In the genomic region with DNA sequence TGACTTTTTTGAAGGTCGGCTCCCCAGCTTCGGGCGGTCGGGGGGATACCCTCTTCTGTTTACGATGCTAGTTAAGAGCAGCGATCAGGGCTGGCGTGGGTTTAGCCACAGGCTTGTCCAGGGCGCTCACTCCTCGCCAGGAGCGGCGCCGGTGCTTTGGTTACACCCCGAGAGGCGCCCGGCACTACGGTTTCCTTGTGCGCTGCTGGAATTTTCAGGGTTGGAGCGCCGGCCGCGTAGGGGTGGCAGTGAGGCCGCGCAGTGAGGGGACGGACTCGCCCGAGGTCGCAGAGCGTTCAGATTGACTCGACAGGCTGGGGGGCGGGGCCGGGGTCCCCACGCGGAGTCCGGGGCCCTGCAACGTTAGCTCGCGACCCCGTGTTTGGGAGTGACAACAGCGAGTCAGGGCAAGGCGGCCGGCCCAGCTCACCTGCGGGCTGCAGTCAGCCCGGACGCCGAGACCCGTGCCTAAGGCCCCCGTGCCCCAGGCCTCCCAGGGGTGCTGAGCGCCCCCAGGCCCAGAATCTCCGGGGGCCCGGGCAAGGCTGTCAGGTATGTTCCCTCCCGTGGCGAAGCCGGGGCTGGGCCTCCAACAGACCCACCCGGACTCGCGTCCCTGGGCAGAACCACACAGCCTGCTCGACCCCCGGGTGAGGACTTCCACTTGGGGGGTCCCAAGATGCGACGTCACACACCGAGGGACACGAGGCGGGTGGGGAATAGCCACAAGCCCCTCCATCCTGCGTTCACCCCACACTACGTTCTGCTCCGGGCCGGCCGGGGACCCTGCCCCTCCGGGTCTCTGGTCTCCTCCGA, we compare ENCODE assay signal across 8 cellular contexts. TPM values are rescaled to one million over a fixed set of nuclear protein-coding genes. Genes with fewer than 3 reads are reported as not detected.
DNase-seq lines count a peak whose midpoint lies in the region; ATAC-seq, FAIRE-seq and TF ChIP-seq lines count a peak whose summit lies in the region.

No MANE protein-coding gene starts in this region.

- no TSS peak for BruUV-seq in OCI-LY7 (replicated peaks; lab: Mats Ljungman, UMichigan)

- H3K9me3 ChIP-seq in OCI-LY7 (ENCODE audit: low read length): no peaks in the 10 kb centered on the region
- H3K9me3 ChIP-seq in pancreas: no peaks in the 10 kb centered on the region

- intact Hi-C loops in OCI-LY7 (cut with micrococcal nuclease; ENCODE audit: unreplicated experiment): loop anchor here (5.0 to 10.0 kb wide), 2 partner anchors 119 to 583 kb away; a partner anchor contains a TSS
- intact Hi-C loops in left cardiac atrium (cut with DNase I): no loop called here
- intact Hi-C loops in pancreas (cut with DNase I): no loop called here

- no peak for FAIRE-seq in pancreas (lab: Jason Lieb, UNC)

- 1 to 3% methylated on average over 53 to 70 of the region's 70 CpGs for WGBS in pancreas, 2 donors

- H2AFZ ChIP-seq in OCI-LY7 (ENCODE audit: low read length): peak overlapping the region; percentile 11; the same call in 1 of the 2 replicates

- peak overlapping the region; percentile 80 for H3K4me2 ChIP-seq in OCI-LY7 (ENCODE audit: low read length)

- CTCF ChIA-PET in OCI-LY7 (lab: Charles Lee; ENCODE audit: unreplicated experiment): interaction anchor here (0.6 kb wide), 2 partner anchors 45 to 370 kb away, joined by 3 read pairs; no protein-coding TSS in a partner anchor

- H3K9me2 ChIP-seq in OCI-LY7 (ENCODE audit: insufficient read depth, low read length): no peaks in the 10 kb centered on the region

- H3K36me3 ChIP-seq in OCI-LY7 (ENCODE audit: insufficient read depth, low read length) (peaks cover 37% of the 10 kb centered on the region), pancreas (peaks cover 9 to 21% (median 18%) of the 10 kb centered on the region in 3 donors)

- peak overlapping the region; percentile 89 for H3K27ac ChIP-seq in OCI-LY7 (ENCODE audit: low read depth, low read length, poor library complexity, severe bottlenecking)
- H3K27ac ChIP-seq in pancreas: peak overlapping the region; percentile 97 to 100 (median 100)

- H3K4me3 ChIP-seq in OCI-LY7 (ENCODE audit: low read depth, low read length, poor library complexity, severe bottlenecking) (peak overlapping the region; percentile 90), pancreas (peak overlapping the region; percentile 39 to 97 (median 76))

- DNase-seq in Ammon's horn (ENCODE audit: low spot score) (peak; percentile 47), OCI-LY7 (ENCODE audit: low spot score) (peak; percentile 71), amniotic stem cell (lab: John Stamatoyannopoulos, UW) (peak; percentile 62), left cardiac atrium (peak; percentile 77), pancreas (peak; percentile 71 to 90 (median 78)), H4 (ENCODE audit: low spot score) (no peak)

- H3K4me1 ChIP-seq in OCI-LY7 (ENCODE audit: insufficient read depth, low read length, poor library complexity, severe bottlenecking) (peaks cover 68% of the 10 kb centered on the region), pancreas (peaks cover 6 to 29% (median 9%) of the 10 kb centered on the region in 3 donors)

- H4K20me1 ChIP-seq in OCI-LY7 (ENCODE audit: insufficient read depth, low read length): peaks cover 33% of the 10 kb centered on the region

- H3K27me3 ChIP-seq in pancreas: no peaks in the 10 kb centered on the region

- TF ChIP-seq POLR2A in GM19193 (IDR thresholded peaks at IDR 0.05; ENCODE audit: extremely low read depth, insufficient read depth, insufficient read length): peak; percentile 20

- POLR2A ChIA-PET in OCI-LY7 (lab: Charles Lee): interaction anchor here (0.6 to 1.1 kb wide), 2 partner anchors 8 to 39 kb away, joined by 3 to 4 read pairs; a partner anchor contains a TSS

- H3K79me2 ChIP-seq in OCI-LY7 (ENCODE audit: insufficient read depth, low read depth, low read length): peaks cover 51% of the 10 kb centered on the region

- peak; percentile 9 to 13 for ATAC-seq in left cardiac atrium
- peak; percentile 22 to 39 (median 38) for ATAC-seq in pancreas
- ATAC-seq in HG03097 (IDR thresholded peaks at IDR 0.05; ENCODE audit: low FRiP score, unreplicated experiment): no peak

- no peak for TF ChIP-seq CTCF in OCI-LY7 (conservative IDR thresholded peaks at IDR 0.05; ENCODE audit: low read length)
- TF ChIP-seq CTCF in pancreas (IDR thresholded peaks at IDR 0.05): no peak

RNA-seq across cellular contexts. Expression of a gene that starts 1.3 kb away (rescaled TPM):
- total RNA-seq in OCI-LY7 (2014; rRNA removed; shearing (Covaris generic)): 2,245 and 2,707 TPM in 2 replicates
- total RNA-seq in OCI-LY7 (2022) (2,459 and 2,894 TPM in 2 replicates), left cardiac atrium (1,000 to 10,000 TPM in 1 of 2 donors, 100 to 1,000 TPM in 1; 663 to 1,095 TPM), pancreas (1,000 to 10,000 TPM; 1,458 to 2,872 (median 2,024) TPM)
- 1,000 to 10,000 TPM in 1 of 2 donors, 100 to 1,000 TPM in 1; 889 to 1,003 TPM for polyA plus RNA-seq in pancreas
- 1,105 and 1,576 TPM in 2 replicates for total RNA-seq in H4 (2014; rRNA removed; shearing (Covaris generic))

RNA-seq across cellular contexts. Expression of a gene that starts 14.3 kb away (rescaled TPM):
- total RNA-seq in OCI-LY7 (2014; rRNA removed; shearing (Covaris generic)): 1.3 and 1.6 TPM in 2 replicates
- total RNA-seq in OCI-LY7 (2022) (4.3 and 6.7 TPM in 2 replicates), left cardiac atrium (under 1 TPM; 0.38 to 0.39 TPM), pancreas (10 to 100 TPM in 4 of 6 donors, 1 to 10 TPM in 2; 7.9 to 11.9 (median 10.7) TPM)
- 10 to 100 TPM in 1 of 2 donors, 1 to 10 TPM in 1; 2.5 to 15.3 TPM for polyA plus RNA-seq in pancreas
- total RNA-seq in H4 (2014; rRNA removed; shearing (Covaris generic)): 0.27 TPM in 1 of 2 replicates, not detected in the other

RNA-seq across cellular contexts. Expression of a gene that starts 38.3 kb away (rescaled TPM):
- 51.1 and 65.2 TPM in 2 replicates for total RNA-seq in OCI-LY7 (2014; rRNA removed; shearing (Covaris generic))
- total RNA-seq in OCI-LY7 (2022) (64.4 and 74.2 TPM in 2 replicates), left cardiac atrium (10 to 100 TPM; 11.6 to 15.7 TPM), pancreas (10 to 100 TPM in 5 of 6 donors, 1 to 10 TPM in 1; 9.4 to 17.5 (median 12.2) TPM)
- polyA plus RNA-seq in pancreas: 10 to 100 TPM; 40.0 to 66.0 TPM
- 6.6 and 7.4 TPM in 2 replicates for total RNA-seq in H4 (2014; rRNA removed; shearing (Covaris generic))
